In the genomic region with DNA sequence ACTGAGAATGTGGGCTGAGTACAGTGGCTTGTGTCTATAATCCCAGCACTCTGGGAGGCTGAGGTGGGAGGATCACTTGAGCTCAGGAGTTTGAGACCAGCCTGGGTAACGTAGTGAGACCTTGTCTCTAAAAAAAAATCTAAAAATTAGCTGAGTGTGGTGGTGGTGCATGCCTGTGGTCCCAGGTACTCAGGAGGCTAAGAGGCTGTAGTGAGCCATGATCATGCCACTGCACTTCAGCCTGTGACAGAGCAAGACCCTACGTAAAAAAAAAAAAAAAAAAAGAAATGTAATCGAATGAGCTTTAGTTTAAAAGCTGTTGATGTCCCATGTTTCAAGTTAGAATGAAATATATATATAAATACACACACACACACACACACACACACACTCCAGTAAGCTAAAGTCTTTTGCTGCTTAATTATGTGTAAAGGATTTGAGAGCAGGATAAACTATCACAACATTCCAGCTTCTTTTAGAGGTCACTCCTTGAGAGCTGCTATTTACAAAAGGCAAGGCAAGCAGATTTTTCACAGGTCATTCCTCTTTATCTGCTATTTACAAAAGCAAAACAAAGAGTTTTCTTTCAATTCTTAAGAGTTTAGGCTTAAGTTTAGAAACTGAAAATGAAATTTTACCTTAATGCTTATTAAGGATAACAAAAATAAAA, we compare ENCODE assay signal across 15 cellular contexts. TPM values are rescaled to one million over a fixed set of nuclear protein-coding genes. Genes with fewer than 3 reads are reported as not detected.
DNase-seq lines count a peak whose midpoint lies in the region; ATAC-seq and TF ChIP-seq lines count a peak whose summit lies in the region.
"Had no signal": no experiment of that assay in that cellular context is flagged by ENCODE, and none has a peak within 500 bp of the region (broad histone marks: within the 10 kb centered on the region; RNA-seq: fewer than 3 reads in every experiment).

No MANE protein-coding gene starts in this region.

- no peak overlapping the region for H3K4me3 ChIP-seq in CD8-positive, alpha-beta memory T cell (ENCODE audit: low read length)
- H3K4me3 ChIP-seq in IMR-90 (ENCODE audit: insufficient read depth, low read depth, low read length) (no peak overlapping the region), aorta (ENCODE audit: low read length in 2 of 2) (no peak overlapping the region)
- H3K4me3 ChIP-seq: psoas muscle had no signal

- no peak overlapping the region for H4K91ac ChIP-seq in IMR-90 (ENCODE audit: insufficient read depth, low read depth, low read length)

- POLR2A ChIA-PET in CD8-positive, alpha-beta memory T cell (lab: Charles Lee), result interaction anchor here (0.9 kb wide), 1 partner anchor 16 kb away, joined by 3 read pairs; no protein-coding TSS in a partner anchor
- POLR2A ChIA-PET in IMR-90 (lab: Charles Lee; ENCODE audit: unreplicated experiment), result no interaction called here

- CTCF ChIA-PET in CD8-positive, alpha-beta memory T cell (lab: Charles Lee), result interaction anchor here (1.0 to 3.3 kb wide), 5 partner anchors 19 to 231 kb away, joined by 3 to 11 read pairs (median 4); a partner anchor contains a TSS
- CTCF ChIA-PET in IMR-90 (lab: Yijun Ruan, JAX), result interaction anchor here (1.0 kb wide), 1 partner anchor 9 kb away, joined by 3 read pairs; no protein-coding TSS in a partner anchor

- no peak overlapping the region for H4K8ac ChIP-seq in IMR-90 (ENCODE audit: low read depth in 2 of 2, low read length in 2 of 2)

- no peaks in the 10 kb centered on the region for H3K9me3 Mint-ChIP-seq in CD8-positive, alpha-beta memory T cell
- H3K9me3 Mint-ChIP-seq in effector memory CD8-positive, alpha-beta T cell, result no peaks in the 10 kb centered on the region
- no peaks in the 10 kb centered on the region for H3K9me3 Mint-ChIP-seq in neural crest cell
- H3K9me3 Mint-ChIP-seq: H9; stimulated activated effector memory CD8-positive, alpha-beta T cell treated with anti-CD3 and anti-CD28 coated beads, Interleukin-12 subunit alpha, Interleukin-12 subunit beta, amount 100 ng/mL, for 72 hours had no signal

- dilution Hi-C loops in IMR-90 (cut with HindIII; ENCODE audit: low sequenced_read_pairs, unreplicated experiment), result no loop called here

- in situ Hi-C loops in IMR-90 (cut with MboI; ENCODE audit: low sequenced_read_pairs), result no loop called here

- H3K27me3 Mint-ChIP-seq in CD8-positive, alpha-beta memory T cell, result no peaks in the 10 kb centered on the region
- H3K27me3 Mint-ChIP-seq in effector memory CD8-positive, alpha-beta T cell, result no peaks in the 10 kb centered on the region
- peaks cover 2% of the 10 kb centered on the region for H3K27me3 Mint-ChIP-seq in neural crest cell (ENCODE audit: low read depth)

- peaks cover 5% of the 10 kb centered on the region; the same call in 1 of the 2 replicates for H3K9me1 ChIP-seq in IMR-90 (ENCODE audit: insufficient read depth, low read length)

- peaks cover 7% of the 10 kb centered on the region for H3K36me3 ChIP-seq in CD8-positive, alpha-beta memory T cell (ENCODE audit: insufficient read depth, low read length)
- peaks cover 9% of the 10 kb centered on the region for H3K36me3 ChIP-seq in IMR-90 (ENCODE audit: control insufficient read depth, insufficient read depth, low read length)
- H3K36me3 ChIP-seq in aorta (ENCODE audit: control insufficient read depth in 1 of 2, insufficient read depth in 2 of 2, low read length in 1 of 2), result peaks cover 0 to 2% of the 10 kb centered on the region in 2 donors

- no peak for TF ChIP-seq POLR2A in IMR-90 (IDR thresholded peaks at IDR 0.05; ENCODE audit: low read depth, low read length)

- H3K27ac Mint-ChIP-seq in CD8-positive, alpha-beta memory T cell, result peak overlapping the region in 6 of 8 donors; percentile 35 to 87 (median 66)
- H3K27ac Mint-ChIP-seq in effector memory CD8-positive, alpha-beta T cell, result peak overlapping the region; percentile 4 to 7
- H3K27ac Mint-ChIP-seq in neural crest cell (ENCODE audit: unreplicated experiment), result peak overlapping the region; percentile 20
- H3K27ac Mint-ChIP-seq: stimulated activated effector memory CD8-positive, alpha-beta T cell treated with anti-CD3 and anti-CD28 coated beads, Interleukin-12 subunit alpha, Interleukin-12 subunit beta, amount 100 ng/mL, for 72 hours had no signal

- no peak overlapping the region for H3K4ac ChIP-seq in IMR-90 (ENCODE audit: low read depth, low read length)

- no peak overlapping the region for H3K23ac ChIP-seq in IMR-90 (ENCODE audit: low read depth, low read length)

- BruUV-seq in IMR-90 (replicated peaks; lab: Mats Ljungman, UMichigan), result no TSS peak

- no peak overlapping the region for H2BK20ac ChIP-seq in IMR-90 (ENCODE audit: low read depth, low read length)

- no peak overlapping the region for H3K56ac ChIP-seq in IMR-90 (ENCODE audit: extremely low read depth, insufficient read depth, low read length)

- ATAC-seq in IMR-90 (ENCODE audit: low read depth), result no peak
- ATAC-seq in effector memory CD8-positive, alpha-beta T cell (replicated peaks), result no peak
- no peak for ATAC-seq in HG03280 (IDR thresholded peaks at IDR 0.05; ENCODE audit: unreplicated experiment)
- ATAC-seq in aorta (ENCODE audit: low FRiP score), result no peak
- ATAC-seq: left colon; psoas muscle; stimulated activated effector memory CD8-positive, alpha-beta T cell treated with anti-CD3 and anti-CD28 coated beads, Interleukin-12 subunit alpha, Interleukin-12 subunit beta, amount 100 ng/mL, for 72 hours had no signal

- no peak overlapping the region for H2BK5ac ChIP-seq in IMR-90 (ENCODE audit: low read depth, low read length, poor library complexity, severe bottlenecking)

- H2BK120ac ChIP-seq in IMR-90 (ENCODE audit: low read depth, low read length), result no peak overlapping the region

- no peaks in the 10 kb centered on the region for H3K27me3 ChIP-seq in CD8-positive, alpha-beta memory T cell (ENCODE audit: insufficient read depth, low read length, poor library complexity, severe bottlenecking)
- H3K27me3 ChIP-seq in IMR-90 (ENCODE audit: control insufficient read depth, insufficient read depth, low read length) (no peaks in the 10 kb centered on the region), aorta (ENCODE audit: control insufficient read depth in 1 of 2, insufficient read depth in 2 of 2, low read length in 1 of 2) (no peaks in the 10 kb centered on the region)

- peaks cover 37% of the 10 kb centered on the region for H3K4me1 ChIP-seq in CD8-positive, alpha-beta memory T cell (ENCODE audit: insufficient read depth, low read length)
- peaks cover 7% of the 10 kb centered on the region for H3K4me1 ChIP-seq in IMR-90 (ENCODE audit: control insufficient read depth, insufficient read depth, low read length)
- no peaks in the 10 kb centered on the region for H3K4me1 ChIP-seq in aorta (ENCODE audit: control insufficient read depth in 1 of 2, insufficient read depth in 2 of 2, low read length in 2 of 2)

- no peaks in the 10 kb centered on the region for H3K9me3 ChIP-seq in CD8-positive, alpha-beta memory T cell (ENCODE audit: low read length)
- H3K9me3 ChIP-seq in IMR-90 (ENCODE audit: control insufficient read depth, insufficient read depth, low read length) (no peaks in the 10 kb centered on the region), aorta (ENCODE audit: control insufficient read depth, low read length) (no peaks in the 10 kb centered on the region)
- H3K9me3 ChIP-seq: psoas muscle had no signal

- peaks cover 14 to 37% (median 20%) of the 10 kb centered on the region in 3 donors for H3K36me3 Mint-ChIP-seq in CD8-positive, alpha-beta memory T cell
- H3K36me3 Mint-ChIP-seq in effector memory CD8-positive, alpha-beta T cell (ENCODE audit: insufficient read depth), result peaks cover 37% of the 10 kb centered on the region
- peaks cover 15% of the 10 kb centered on the region for H3K36me3 Mint-ChIP-seq in neural crest cell (ENCODE audit: low read depth)

- H3K4me3 Mint-ChIP-seq in CD8-positive, alpha-beta memory T cell, result no peak overlapping the region
- H3K4me3 Mint-ChIP-seq in effector memory CD8-positive, alpha-beta T cell, result no peak overlapping the region
- H3K4me3 Mint-ChIP-seq in neural crest cell, result no peak overlapping the region
- H3K4me3 Mint-ChIP-seq: H9; stimulated activated effector memory CD8-positive, alpha-beta T cell treated with anti-CD3 and anti-CD28 coated beads, Interleukin-12 subunit alpha, Interleukin-12 subunit beta, amount 100 ng/mL, for 72 hours had no signal

- no peaks in the 10 kb centered on the region for H4K20me1 ChIP-seq in IMR-90 (ENCODE audit: insufficient read depth, low read length)

- intact Hi-C loops in IMR-90 (cut with micrococcal nuclease), result no loop called here
- intact Hi-C loops in aorta (cut with DNase I), result no loop called here

- no peak for DNase-seq in CD8-positive, alpha-beta memory T cell
- no peak for DNase-seq in IMR-90
- DNase-seq in effector memory CD8-positive, alpha-beta T cell, result no peak
- DNase-seq in neural crest cell (ENCODE audit: low read depth, low spot score), result no peak
- no peak for DNase-seq in SK-N-DZ (ENCODE audit: low spot score)
- no peak for DNase-seq in CD1c-positive myeloid dendritic cell (ENCODE audit: extremely low spot score)
- DNase-seq in aorta, result no peak
- DNase-seq: DND-41, H9, left colon, NCI-H82, psoas muscle, trophoblast cell had no signal

- no peak overlapping the region for H3K4me2 ChIP-seq in IMR-90 (ENCODE audit: low read depth, low read length)

- no peak overlapping the region for H3K14ac ChIP-seq in IMR-90 (replicated peaks; ENCODE audit: low read depth, low read length)

- no peak overlapping the region for H3K27ac ChIP-seq in CD8-positive, alpha-beta memory T cell (ENCODE audit: low read depth, low read length)
- peak overlapping the region; percentile 47; the same call in 1 of the 2 replicates for H3K27ac ChIP-seq in IMR-90 (ENCODE audit: insufficient read depth, low read length)
- H3K27ac ChIP-seq in aorta (ENCODE audit: low read depth in 1 of 2, low read length in 2 of 2), result no peak overlapping the region
- H3K27ac ChIP-seq: psoas muscle had no signal

- no peak overlapping the region for H3K9ac ChIP-seq in IMR-90 (ENCODE audit: low read depth, low read length)

- H4K5ac ChIP-seq in IMR-90 (ENCODE audit: low read depth, low read length), result no peak overlapping the region

- H3K18ac ChIP-seq in IMR-90 (ENCODE audit: low read depth, low read length), result no peak overlapping the region

- no peak for TF ChIP-seq RAD21 in IMR-90 (IDR thresholded peaks at IDR 0.05; ENCODE audit: low read length)

- no peak overlapping the region for H2BK15ac ChIP-seq in IMR-90 (ENCODE audit: low read depth, low read length)

- H3K4me1 Mint-ChIP-seq in CD8-positive, alpha-beta memory T cell, result peaks cover 43 to 66% (median 65%) of the 10 kb centered on the region in 3 donors
- peaks cover 20 to 41% of the 10 kb centered on the region in 2 donors for H3K4me1 Mint-ChIP-seq in effector memory CD8-positive, alpha-beta T cell (ENCODE audit: low read depth in 2 of 2)
- peaks cover 22% of the 10 kb centered on the region for H3K4me1 Mint-ChIP-seq in neural crest cell

- H3K79me1 ChIP-seq in IMR-90 (ENCODE audit: low read depth in 1 of 2, low read length in 2 of 2), result peaks cover 12 to 33% of the 10 kb centered on the region in 2 experiments

- no peak for TF ChIP-seq CTCF in IMR-90 (conservative IDR thresholded peaks at IDR 0.05; ENCODE audit: low read depth, low read length)
- no peak for TF ChIP-seq CTCF in neural crest cell (conservative IDR thresholded peaks at IDR 0.05)

- no peak overlapping the region for H2AFZ ChIP-seq in IMR-90 (replicated peaks; ENCODE audit: low read length, poor library complexity)

- WGBS in IMR-90 (ENCODE audit: extremely low coverage in 2 of 2, insufficient read length in 1 of 2), 2 experiments, result no CpG with 5 or more reads among the region's 3 CpGs
- 82 to 94% methylated on average over 3 of the region's 3 CpGs for WGBS in aorta, 2 donors

- no peak overlapping the region for H2AK9ac ChIP-seq in IMR-90 (replicated peaks; ENCODE audit: low read depth, low read length, poor library complexity)

- H2AK5ac ChIP-seq in IMR-90 (ENCODE audit: low read depth, low read length), result no peak overlapping the region

RNA-seq across cellular contexts. Expression of a gene that starts 4.7 kb away (rescaled TPM):
- 10 to 100 TPM; 33.2 to 34.7 TPM for total RNA-seq in CD8-positive, alpha-beta memory T cell
- 18.8 TPM for polyA plus RNA-seq in CD8-positive, alpha-beta memory T cell
- total RNA-seq in IMR-90 (2012; rRNA removed) (28.6 and 30.5 TPM in 2 replicates), neural crest cell (55.5 and 58.7 TPM in 2 replicates), aorta (10 to 100 TPM; 48.8 to 60.8 TPM)
- polyA plus RNA-seq in IMR-90 (2012; rRNA removed) (57.1 and 59.1 TPM in 2 replicates), aorta (100 to 1,000 TPM in 1 of 2 donors, 10 to 100 TPM in 1; 32.4 to 199 TPM)
- 24.7 and 32.0 TPM in 2 replicates for polyA plus RNA-seq in IMR-90 (2012; cell fraction: cytosol; rRNA removed)
- polyA plus RNA-seq in IMR-90 (2012; cell fraction: nucleus; rRNA removed; ENCODE audit: low replicate concordance), result 387 and 626 TPM in 2 replicates
- polyA plus RNA-seq in SK-N-DZ (2014; cell fraction: cytosol; rRNA removed), result 66.2 and 77.1 TPM in 2 replicates
- 532 and 756 TPM in 2 replicates for polyA plus RNA-seq in SK-N-DZ (2014; cell fraction: nucleus; rRNA removed)

RNA-seq across cellular contexts. Expression of a gene that starts 19.8 kb away (rescaled TPM):
- total RNA-seq in CD8-positive, alpha-beta memory T cell, result 10 to 100 TPM; 15.1 to 15.8 TPM
- 9.4 TPM for polyA plus RNA-seq in CD8-positive, alpha-beta memory T cell
- total RNA-seq in IMR-90 (2012; rRNA removed) (8.3 and 9.0 TPM in 2 replicates), neural crest cell (9.7 and 10.1 TPM in 2 replicates), aorta (1 to 10 TPM; 6.6 to 9.5 TPM)
- polyA plus RNA-seq in IMR-90 (2012; rRNA removed) (7.1 and 7.7 TPM in 2 replicates), aorta (10 to 100 TPM in 1 of 2 donors, 1 to 10 TPM in 1; 2.5 to 10.6 TPM)
- 5.2 and 6.0 TPM in 2 replicates for polyA plus RNA-seq in IMR-90 (2012; cell fraction: cytosol; rRNA removed)
- 18.1 and 25.2 TPM in 2 replicates for polyA plus RNA-seq in IMR-90 (2012; cell fraction: nucleus; rRNA removed; ENCODE audit: low replicate concordance)
- 8.2 and 12.9 TPM in 2 replicates for polyA plus RNA-seq in SK-N-DZ (2014; cell fraction: cytosol; rRNA removed)
- 24.7 and 25.1 TPM in 2 replicates for polyA plus RNA-seq in SK-N-DZ (2014; cell fraction: nucleus; rRNA removed)

RNA-seq across cellular contexts. Expression of a gene that starts 19.9 kb away (rescaled TPM):
- total RNA-seq in CD8-positive, alpha-beta memory T cell, result under 1 TPM in 1 of 2 experiments, not detected in 1; 0.13 TPM
- polyA plus RNA-seq in CD8-positive, alpha-beta memory T cell, result 0.46 TPM
- total RNA-seq in IMR-90 (2012; rRNA removed), result 0.18 and 1.4 TPM in 2 replicates
- 0.07 and 0.15 TPM in 2 replicates for polyA plus RNA-seq in IMR-90 (2012; rRNA removed)
- 0.09 and 0.12 TPM in 2 replicates for polyA plus RNA-seq in IMR-90 (2012; cell fraction: cytosol; rRNA removed)
- 0.06 and 0.09 TPM in 2 replicates for polyA plus RNA-seq in IMR-90 (2012; cell fraction: nucleus; rRNA removed; ENCODE audit: low replicate concordance)
- total RNA-seq in neural crest cell, result 2.2 and 3.3 TPM in 2 replicates
- polyA plus RNA-seq in SK-N-DZ (2014; cell fraction: cytosol; rRNA removed), result 1.8 and 2.6 TPM in 2 replicates
- 1.6 and 3.0 TPM in 2 replicates for polyA plus RNA-seq in SK-N-DZ (2014; cell fraction: nucleus; rRNA removed)
- 1 to 10 TPM; 1.0 to 1.5 TPM for total RNA-seq in aorta
- 1 to 10 TPM; 1.8 to 2.7 TPM for polyA plus RNA-seq in aorta

RNA-seq across cellular contexts. Expression of a gene that starts 22.7 kb away (rescaled TPM):
- total RNA-seq in CD8-positive, alpha-beta memory T cell, result 10 to 100 TPM; 19.5 to 19.9 TPM
- 7.5 TPM for polyA plus RNA-seq in CD8-positive, alpha-beta memory T cell
- total RNA-seq in IMR-90 (2012; rRNA removed) (7.9 and 10.3 TPM in 2 replicates), neural crest cell (10.5 and 10.8 TPM in 2 replicates), aorta (1 to 10 TPM; 6.8 to 8.3 TPM)
- polyA plus RNA-seq in IMR-90 (2012; rRNA removed) (2.1 and 2.3 TPM in 2 replicates), aorta (1 to 10 TPM; 2.0 to 3.1 TPM)
- polyA plus RNA-seq in IMR-90 (2012; cell fraction: cytosol; rRNA removed), result 0.63 and 0.75 TPM in 2 replicates
- polyA plus RNA-seq in IMR-90 (2012; cell fraction: nucleus; rRNA removed; ENCODE audit: low replicate concordance), result 1.1 and 2.2 TPM in 2 replicates
- polyA plus RNA-seq in SK-N-DZ (2014; cell fraction: cytosol; rRNA removed), result 9.2 and 9.8 TPM in 2 replicates
- polyA plus RNA-seq in SK-N-DZ (2014; cell fraction: nucleus; rRNA removed), result 5.5 and 7.0 TPM in 2 replicates

Comparison
In these comparisons a context has a peak if more than half of its experiments do, and no peak if none do; other contexts are left out.
1. H3K27ac Mint-ChIP-seq: peak in every context shown above with its lines; median percentile 66 in CD8-positive, alpha-beta memory T cell; 20 in neural crest cell; 6 in effector memory CD8-positive, alpha-beta T cell.